In the genomic region with DNA sequence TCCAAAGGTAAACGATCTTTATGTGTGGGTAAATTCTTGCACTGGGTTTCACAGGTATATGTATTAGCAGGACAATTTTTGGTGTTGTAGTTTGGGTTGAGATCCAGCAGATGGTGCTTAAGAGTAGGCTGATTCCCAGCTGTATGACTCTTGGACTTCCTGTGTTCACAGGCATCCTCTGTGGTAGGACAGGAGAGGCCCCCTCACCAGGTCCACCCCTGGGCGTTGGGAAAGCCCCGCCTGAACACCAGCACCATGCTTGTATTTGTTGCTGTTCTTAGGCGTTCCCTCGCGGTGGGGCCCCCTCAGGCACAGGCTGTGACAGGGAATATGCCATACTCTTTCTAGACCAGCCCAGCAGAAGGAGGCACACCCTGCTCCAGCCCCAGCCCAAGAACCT, we compare ENCODE assay signal across 22 cellular contexts. TPM values are rescaled to one million over a fixed set of nuclear protein-coding genes. Genes with fewer than 3 reads are reported as not detected.
DNase-seq lines count a peak whose midpoint lies in the region; TF ChIP-seq lines count a peak whose summit lies in the region.
"Had no signal": no experiment of that assay in that cellular context is flagged by ENCODE, and none has a peak within 500 bp of the region (broad histone marks: within the 10 kb centered on the region; RNA-seq: fewer than 3 reads in every experiment).

No MANE protein-coding gene starts in this region.

- H3K36me3 Mint-ChIP-seq in type B pancreatic cell = no peaks in the 10 kb centered on the region
- H3K36me3 Mint-ChIP-seq: activated CD8-positive, alpha-beta memory T cell treated with anti-CD3 and anti-CD28 coated beads, Interleukin-2, amount 10 ng/mL, durations not matched to agents 7 days and 5 days; CD4-positive, CD25-positive, alpha-beta regulatory T cell; naive thymus-derived CD8-positive, alpha-beta T cell had no signal

- H3K27ac Mint-ChIP-seq in type B pancreatic cell = no peak overlapping the region
- H3K27ac Mint-ChIP-seq: activated CD8-positive, alpha-beta memory T cell treated with anti-CD3 and anti-CD28 coated beads, Interleukin-2, amount 10 ng/mL, durations not matched to agents 7 days and 5 days; CD4-positive, CD25-positive, alpha-beta regulatory T cell; naive thymus-derived CD8-positive, alpha-beta T cell; T-helper 1 cell treated with Interleukin-12 subunit alpha and Interleukin-12 subunit beta and Interleukin-4 antibody, amounts not matched to agents 30 μg/mL and 1 μg/mL, for 36 hours had no signal

- no peak overlapping the region for H3K4me3 ChIP-seq in epithelial cell of proximal tubule (ENCODE audit: low read depth, low read length)
- H3K4me3 ChIP-seq: esophagus muscularis mucosa, GM23248, prostate gland, thyroid gland had no signal

- DNase-seq in NCI-H82 (lab: John Stamatoyannopoulos, UW) = peak; percentile 31
- no peak for DNase-seq in NCI-H82 treated with DMSO at 0.1 percent for 48 hours (lab: John Stamatoyannopoulos, UW; ENCODE audit: unreplicated experiment)
- DNase-seq in NAMALWA (ENCODE audit: low spot score) = peak; percentile 44
- no peak for DNase-seq in epithelial cell of proximal tubule (ENCODE audit: low read depth)
- no peak for DNase-seq in type B pancreatic cell (ENCODE audit: extremely low spot score, unreplicated experiment)
- no peak for DNase-seq in H4 (ENCODE audit: low spot score)
- no peak for DNase-seq in GF-D8 (lab: John Stamatoyannopoulos, UW)
- DNase-seq in ureter (ENCODE audit: low spot score) = no peak
- DNase-seq: activated CD8-positive, alpha-beta memory T cell treated with anti-CD3 and anti-CD28 coated beads, Interleukin-2, amount 10 ng/mL, durations not matched to agents 7 days and 5 days; activated effector memory CD4-positive, alpha-beta T cell treated with anti-CD3 and anti-CD28 coated beads, Interleukin-2, amount 50 U/mL, for 16 hours; amniotic stem cell; caudate nucleus; CD4-positive, CD25-positive, alpha-beta regulatory T cell; GM23248; naive thymus-derived CD8-positive, alpha-beta T cell; NCI-H1436; NCI-H2227 treated with DMSO at 0.1 percent for 48 hours; NK-92 treated with Interleukin-12 subunit alpha and Interleukin-12 subunit beta, amount 100 ng/mL, for 24 hours; thyroid gland had no signal

- peaks cover 5% of the 10 kb centered on the region for H3K27me3 Mint-ChIP-seq in type B pancreatic cell
- H3K27me3 Mint-ChIP-seq: activated CD8-positive, alpha-beta memory T cell treated with anti-CD3 and anti-CD28 coated beads, Interleukin-2, amount 10 ng/mL, durations not matched to agents 7 days and 5 days; CD4-positive, CD25-positive, alpha-beta regulatory T cell had no signal

- no peaks in the 10 kb centered on the region for H3K4me1 Mint-ChIP-seq in type B pancreatic cell (ENCODE audit: unreplicated experiment)
- H3K4me1 Mint-ChIP-seq: activated CD8-positive, alpha-beta memory T cell treated with anti-CD3 and anti-CD28 coated beads, Interleukin-2, amount 10 ng/mL, durations not matched to agents 7 days and 5 days; CD4-positive, CD25-positive, alpha-beta regulatory T cell; naive thymus-derived CD8-positive, alpha-beta T cell had no signal

- peak; percentile 6 for TF ChIP-seq CTCF in epithelial cell of proximal tubule (conservative IDR thresholded peaks at IDR 0.05; ENCODE audit: low read depth, low read length)
- peak; percentile 21 for TF ChIP-seq CTCF in type B pancreatic cell (conservative IDR thresholded peaks at IDR 0.05)

- no peaks in the 10 kb centered on the region for H3K9me3 Mint-ChIP-seq in type B pancreatic cell
- H3K9me3 Mint-ChIP-seq: T-helper 1 cell treated with Interleukin-12 subunit alpha and Interleukin-12 subunit beta and Interleukin-4 antibody, amounts not matched to agents 30 μg/mL and 1 μg/mL, for 36 hours had no signal

- no peak overlapping the region for H3K4me3 Mint-ChIP-seq in type B pancreatic cell
- H3K4me3 Mint-ChIP-seq: activated CD8-positive, alpha-beta memory T cell treated with anti-CD3 and anti-CD28 coated beads, Interleukin-2, amount 10 ng/mL, durations not matched to agents 7 days and 5 days; CD4-positive, CD25-positive, alpha-beta regulatory T cell; naive thymus-derived CD8-positive, alpha-beta T cell; T-helper 1 cell treated with Interleukin-12 subunit alpha and Interleukin-12 subunit beta and Interleukin-4 antibody, amounts not matched to agents 30 μg/mL and 1 μg/mL, for 36 hours had no signal

RNA-seq across cellular contexts. Expression of a gene that starts 49.5 kb away (rescaled TPM):
- 0.12 and 0.65 TPM in 2 replicates for total RNA-seq in epithelial cell of proximal tubule
- 12.1 and 16.6 TPM in 2 replicates for total RNA-seq in type B pancreatic cell (ENCODE audit: low replicate concordance)
- total RNA-seq in H4 (2014; rRNA removed; shearing (Covaris generic)) = 0.99 and 3.6 TPM in 2 replicates
- 8.1 TPM for total RNA-seq in ureter
- total RNA-seq: activated CD8-positive, alpha-beta memory T cell treated with anti-CD3 and anti-CD28 coated beads, Interleukin-2, amount 10 ng/mL, durations not matched to agents 7 days and 5 days; CD4-positive, CD25-positive, alpha-beta regulatory T cell; GM23248; naive thymus-derived CD8-positive, alpha-beta T cell had no signal

Comparison
In these comparisons a context has a peak if more than half of its experiments do, and no peak if none do; other contexts are left out.
1. DNase-seq: peak in NCI-H82 (single experiment) and NAMALWA (single experiment); none in NCI-H82 treated with DMSO at 0.1 percent for 48 hours (single experiment), epithelial cell of proximal tubule (single experiment), type B pancreatic cell (single experiment), H4 (single experiment), GF-D8 (single experiment) and ureter (single experiment).